6 cellular contexts compared by ENCODE assay signal in the genomic region with DNA sequence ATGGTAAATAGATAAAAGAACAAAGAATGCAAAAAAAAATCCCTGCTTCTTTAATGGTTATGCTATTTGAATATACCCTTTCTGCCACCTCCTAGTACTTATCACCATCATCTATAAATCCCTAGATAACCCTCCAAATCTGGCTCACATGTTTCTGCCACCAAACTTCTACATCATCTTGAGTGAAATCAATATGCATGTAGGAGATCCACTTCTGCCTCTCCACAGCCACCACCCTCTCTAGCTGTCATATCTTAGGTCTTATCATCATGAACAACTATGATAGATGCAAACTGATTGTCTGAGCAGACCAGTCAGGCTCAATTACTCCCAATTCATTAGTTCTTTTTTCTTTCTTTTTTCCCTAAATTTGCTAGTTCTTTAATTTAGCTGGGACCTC.
"Had no signal": no experiment of that assay in that cellular context is flagged by ENCODE, and none has a peak within 500 bp of the region (broad histone marks: within the 10 kb centered on the region; RNA-seq: fewer than 3 reads in every experiment).

No MANE protein-coding gene starts in this region.

- H3K4me3 ChIP-seq: GM12878 had no signal

- ATAC-seq: GM12878 had no signal

- FAIRE-seq: GM12878, GM12892, GM18507, GM19239 had no signal

- DNase-seq: GDM1, GF-D8 had no signal
